Comparison of ENCODE assay signal across 12 cellular contexts in the genomic region with DNA sequence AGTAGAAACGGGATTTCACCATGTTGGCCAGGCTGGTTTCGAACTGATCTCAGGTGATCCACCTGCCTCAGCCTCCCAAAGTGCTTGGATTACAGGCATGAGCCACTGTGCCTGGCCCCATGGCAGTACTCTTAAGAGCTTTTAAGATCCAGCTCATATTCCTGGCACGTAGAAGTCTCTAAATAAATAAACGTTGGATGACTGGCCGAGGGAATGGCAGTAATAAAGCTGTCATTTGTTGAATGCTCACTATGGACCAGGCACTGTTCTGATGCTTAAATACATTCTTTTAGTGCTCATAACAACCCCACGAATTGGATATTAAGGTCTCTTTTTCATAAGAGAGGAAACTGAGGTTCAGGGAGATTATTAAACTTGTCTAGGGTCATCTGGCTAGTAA. TPM values are rescaled to one million over a fixed set of nuclear protein-coding genes. Genes with fewer than 3 reads are reported as not detected.
A peak's percentile ranks its signal among the peaks of the same experiment; 100 is the strongest.
DNase-seq lines count a peak whose midpoint lies in the region; ATAC-seq and TF ChIP-seq lines count a peak whose summit lies in the region.
"Had no signal": no experiment of that assay in that cellular context is flagged by ENCODE, and none has a peak within 500 bp of the region (broad histone marks: within the 10 kb centered on the region; RNA-seq: fewer than 3 reads in every experiment).

No MANE protein-coding gene starts in this region.

- no peaks in the 10 kb centered on the region for H3K9me3 Mint-ChIP-seq in activated CD4-positive, alpha-beta memory T cell treated with anti-CD3 and anti-CD28 coated beads, Interleukin-2, amount 10 ng/mL, durations not matched to agents 7 days and 5 days
- H3K9me3 Mint-ChIP-seq in activated CD4-positive, alpha-beta memory T cell treated with anti-CD3 and anti-CD28 coated beads for 36 hours, result no peaks in the 10 kb centered on the region
- H3K9me3 Mint-ChIP-seq in endothelial cell (ENCODE audit: unreplicated experiment), result no peaks in the 10 kb centered on the region
- H3K9me3 Mint-ChIP-seq: CD14-positive monocyte had no signal

- peaks cover 58% of the 10 kb centered on the region for H3K4me1 Mint-ChIP-seq in activated CD4-positive, alpha-beta memory T cell treated with anti-CD3 and anti-CD28 coated beads, Interleukin-2, amount 10 ng/mL, durations not matched to agents 7 days and 5 days
- H3K4me1 Mint-ChIP-seq in activated CD4-positive, alpha-beta memory T cell treated with anti-CD3 and anti-CD28 coated beads for 36 hours (ENCODE audit: low read depth), result peaks cover 58% of the 10 kb centered on the region
- H3K4me1 Mint-ChIP-seq in endothelial cell (ENCODE audit: unreplicated experiment), result peaks cover 9% of the 10 kb centered on the region
- H3K4me1 Mint-ChIP-seq: CD14-positive monocyte had no signal

- peak overlapping the region; percentile 12 for H3K27ac Mint-ChIP-seq in activated CD4-positive, alpha-beta memory T cell treated with anti-CD3 and anti-CD28 coated beads, Interleukin-2, amount 10 ng/mL, durations not matched to agents 7 days and 5 days
- no peak overlapping the region for H3K27ac Mint-ChIP-seq in activated CD4-positive, alpha-beta memory T cell treated with anti-CD3 and anti-CD28 coated beads for 36 hours
- no peak overlapping the region for H3K27ac Mint-ChIP-seq in endothelial cell (ENCODE audit: unreplicated experiment)
- H3K27ac Mint-ChIP-seq: CD14-positive monocyte had no signal

- no peak for DNase-seq in activated CD4-positive, alpha-beta memory T cell treated with anti-CD3 and anti-CD28 coated beads, Interleukin-2, amount 10 ng/mL, durations not matched to agents 7 days and 5 days
- DNase-seq in activated CD4-positive, alpha-beta memory T cell treated with anti-CD3 and anti-CD28 coated beads for 36 hours, result no peak
- DNase-seq in HEK293T (ENCODE audit: extremely low spot score) (no peak), endothelial cell (ENCODE audit: low spot score) (no peak), NCI-H510A (lab: John Stamatoyannopoulos, UW) (no peak)
- no peak for DNase-seq in stimulated activated CD4-positive, alpha-beta T cell treated with anti-CD3 and anti-CD28 coated beads, Interleukin-15, amount 100 ng/mL, for 24 hours
- DNase-seq: Calu3, DMS 273 treated with DMSO at 0.1 percent for 48 hours, HCEC 1CT, KBM-7 had no signal

- no peak overlapping the region for H3K4me3 Mint-ChIP-seq in activated CD4-positive, alpha-beta memory T cell treated with anti-CD3 and anti-CD28 coated beads, Interleukin-2, amount 10 ng/mL, durations not matched to agents 7 days and 5 days
- no peak overlapping the region for H3K4me3 Mint-ChIP-seq in activated CD4-positive, alpha-beta memory T cell treated with anti-CD3 and anti-CD28 coated beads for 36 hours
- peak overlapping the region; percentile 62 for H3K4me3 Mint-ChIP-seq in endothelial cell (ENCODE audit: unreplicated experiment)
- H3K4me3 Mint-ChIP-seq: CD14-positive monocyte had no signal

- H3K36me3 Mint-ChIP-seq in activated CD4-positive, alpha-beta memory T cell treated with anti-CD3 and anti-CD28 coated beads, Interleukin-2, amount 10 ng/mL, durations not matched to agents 7 days and 5 days (ENCODE audit: low read depth), result peaks cover 29% of the 10 kb centered on the region
- H3K36me3 Mint-ChIP-seq in activated CD4-positive, alpha-beta memory T cell treated with anti-CD3 and anti-CD28 coated beads for 36 hours, result peaks cover 24% of the 10 kb centered on the region
- peaks cover 16% of the 10 kb centered on the region for H3K36me3 Mint-ChIP-seq in endothelial cell (ENCODE audit: low read depth, unreplicated experiment)

- TF ChIP-seq CTCF in endothelial cell (IDR thresholded peaks at IDR 0.05; ENCODE audit: unreplicated experiment), result no peak

- POLR2A ChIA-PET in activated CD4-positive, alpha-beta memory T cell treated with anti-CD3 and anti-CD28 coated beads, Interleukin-2, amount 10 ng/mL, durations not matched to agents 7 days and 5 days (lab: Charles Lee), result interaction anchor here (0.9 to 1.1 kb wide), 3 partner anchors 13 to 195 kb away, joined by 3 read pairs; partner anchors contain the start of genes EXOSC10 and MTOR
- POLR2A ChIA-PET in activated CD4-positive, alpha-beta memory T cell treated with anti-CD3 and anti-CD28 coated beads for 36 hours (lab: Charles Lee), result no interaction called here
- POLR2A ChIA-PET in HEK293T (lab: Yijun Ruan, JAX), result no interaction called here

- no peaks in the 10 kb centered on the region for H3K27me3 Mint-ChIP-seq in activated CD4-positive, alpha-beta memory T cell treated with anti-CD3 and anti-CD28 coated beads, Interleukin-2, amount 10 ng/mL, durations not matched to agents 7 days and 5 days
- H3K27me3 Mint-ChIP-seq in activated CD4-positive, alpha-beta memory T cell treated with anti-CD3 and anti-CD28 coated beads for 36 hours, result no peaks in the 10 kb centered on the region
- no peaks in the 10 kb centered on the region for H3K27me3 Mint-ChIP-seq in endothelial cell (ENCODE audit: unreplicated experiment)

- intact Hi-C loops in activated CD4-positive, alpha-beta memory T cell treated with anti-CD3 and anti-CD28 coated beads for 36 hours (cut with micrococcal nuclease), result no loop called here

- ATAC-seq in HG03520 (IDR thresholded peaks at IDR 0.05; ENCODE audit: unreplicated experiment), result no peak

- CTCF ChIA-PET in activated CD4-positive, alpha-beta memory T cell treated with anti-CD3 and anti-CD28 coated beads, Interleukin-2, amount 10 ng/mL, durations not matched to agents 7 days and 5 days (lab: Charles Lee), result interaction anchor here (0.9 to 1.4 kb wide), 3 partner anchors 11 to 52 kb away, joined by 3 read pairs; no protein-coding TSS in a partner anchor
- CTCF ChIA-PET in activated CD4-positive, alpha-beta memory T cell treated with anti-CD3 and anti-CD28 coated beads for 36 hours (lab: Charles Lee), result interaction anchor here (1.5 kb wide), 1 partner anchor 52 kb away, joined by 4 read pairs; no protein-coding TSS in a partner anchor
- CTCF ChIA-PET in HEK293T (lab: Yijun Ruan, JAX), result no interaction called here

TF ChIP-seq in HEK293T, 16 proteins besides CTCF, POLR2A, EP300 and RAD21:
- TF ChIP-seq PKNOX1 (IDR thresholded peaks at IDR 0.05) (0 out of 2 replicates have a peak, but pooled peaks have one; percentile 5), L3MBTL2 (conservative IDR thresholded peaks at IDR 0.05) (no peak), ARNT (IDR thresholded peaks at IDR 0.05) (no peak)

RNA-seq across cellular contexts. Expression of gene UBIAD1, which starts 20.9 kb away (rescaled TPM):
- total RNA-seq in activated CD4-positive, alpha-beta memory T cell treated with anti-CD3 and anti-CD28 coated beads, Interleukin-2, amount 10 ng/mL, durations not matched to agents 7 days and 5 days, result 10 to 100 TPM; 19.9 TPM
- total RNA-seq in activated CD4-positive, alpha-beta memory T cell treated with anti-CD3 and anti-CD28 coated beads for 36 hours, result 10 to 100 TPM; 21.4 to 22.4 TPM
- total RNA-seq in endothelial cell (ENCODE audit: unreplicated experiment), result 16.5 TPM

RNA-seq across cellular contexts. Expression of gene MTOR, which starts 31.5 kb away (rescaled TPM):
- total RNA-seq in activated CD4-positive, alpha-beta memory T cell treated with anti-CD3 and anti-CD28 coated beads, Interleukin-2, amount 10 ng/mL, durations not matched to agents 7 days and 5 days, result 10 to 100 TPM; 32.9 to 36.2 TPM
- 10 to 100 TPM; 35.8 to 39.4 TPM for total RNA-seq in activated CD4-positive, alpha-beta memory T cell treated with anti-CD3 and anti-CD28 coated beads for 36 hours
- total RNA-seq in endothelial cell (ENCODE audit: unreplicated experiment), result 61.9 TPM
